Comparison of ENCODE assay signal across 29 cellular contexts in the genomic region with DNA sequence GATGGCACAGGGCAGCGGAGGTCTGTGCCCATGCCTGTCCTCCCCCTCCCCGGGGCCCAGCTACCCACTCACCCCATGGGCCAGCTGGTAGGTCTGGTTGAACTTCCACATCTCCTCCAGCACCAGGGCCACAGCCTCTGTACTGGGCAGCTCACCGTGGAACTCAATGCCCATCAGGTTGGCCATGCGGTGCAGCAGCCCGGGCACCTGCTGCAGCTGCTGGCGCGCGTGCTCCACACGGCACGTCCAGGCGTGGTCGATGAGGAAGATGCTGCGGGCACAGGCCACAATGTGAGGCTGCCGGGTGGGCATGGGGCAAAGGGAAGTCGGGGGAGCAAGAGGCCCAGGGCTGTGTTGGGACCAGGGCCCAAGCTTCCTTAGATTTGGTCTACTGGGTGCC.
"Had no signal": no experiment of that assay in that cellular context is flagged by ENCODE, and none has a peak within 500 bp of the region (broad histone marks: within the 10 kb centered on the region; RNA-seq: fewer than 3 reads in every experiment).

No MANE protein-coding gene starts in this region.

- H3K4me3 Mint-ChIP-seq: endodermal cell; naive thymus-derived CD8-positive, alpha-beta T cell; nephron progenitor cell; stimulated activated naive CD8-positive, alpha-beta T cell treated with anti-CD3 and anti-CD28 coated beads, Interleukin-15, amount 100 ng/mL, for 72 hours had no signal

- H3K9me3 ChIP-seq: gastrocnemius medialis, left ventricle myocardium inferior, lower lobe of right lung, pancreas, suprapubic skin, transverse colon, upper lobe of right lung, uterus had no signal

- H3K4me2 ChIP-seq: hepatocyte, smooth muscle cell had no signal

- H3K27me3 ChIP-seq: gastrocnemius medialis, hepatocyte, pancreas, suprapubic skin, transverse colon, upper lobe of right lung, uterus had no signal

- H3K4me3 ChIP-seq: gastrocnemius medialis, hepatocyte, left ventricle myocardium inferior, lower lobe of right lung, pancreas, smooth muscle cell, suprapubic skin, transverse colon, upper lobe of right lung, uterus had no signal

- H3K27ac ChIP-seq: epithelial cell of prostate, gastrocnemius medialis, hepatocyte, left ventricle myocardium inferior, lower lobe of right lung, pancreas, suprapubic skin, transverse colon, upper lobe of right lung, uterus had no signal

- H3K27me3 Mint-ChIP-seq: naive thymus-derived CD8-positive, alpha-beta T cell; stimulated activated naive CD8-positive, alpha-beta T cell treated with anti-CD3 and anti-CD28 coated beads, Interleukin-15, amount 100 ng/mL, for 72 hours had no signal

- H3K36me3 ChIP-seq: uterus had no signal

- H3K9me3 Mint-ChIP-seq: endodermal cell; naive thymus-derived CD8-positive, alpha-beta T cell; nephron progenitor cell; stimulated activated naive CD8-positive, alpha-beta T cell treated with anti-CD3 and anti-CD28 coated beads, Interleukin-15, amount 100 ng/mL, for 72 hours had no signal

- ATAC-seq: esophagus mucosa; gastrocnemius medialis; left colon; lower lobe of right lung; naive thymus-derived CD8-positive, alpha-beta T cell; pancreas; sciatic nerve; stimulated activated naive CD8-positive, alpha-beta T cell treated with anti-CD3 and anti-CD28 coated beads, Interleukin-15, amount 100 ng/mL, for 72 hours; upper lobe of right lung had no signal

- H2AFZ ChIP-seq: hepatocyte had no signal

- DNase-seq: effector CD8-positive, alpha-beta T cell; endodermal cell; foreskin fibroblast; gastrocnemius medialis; head of caudate nucleus; kidney glomerular epithelial cell; left colon; left ventricle myocardium inferior; lower lobe of right lung; nephron progenitor cell; occipital lobe; retina; stimulated activated CD4-positive, alpha-beta T cell treated with anti-CD3 and anti-CD28 coated beads, Interleukin-12 subunit alpha, Interleukin-12 subunit beta, amount 100 ng/mL, for 4 hours; stimulated activated CD4-positive, alpha-beta T cell treated with anti-CD3 and anti-CD28 coated beads, Interleukin-1b, Interleukin-23, amount 100 ng/mL, for 48 hours; stimulated activated CD4-positive, alpha-beta T cell treated with anti-CD3 and anti-CD28 coated beads, Interleukin-4, amount 100 ng/mL, for 1 hour; stimulated activated CD8-positive, alpha-beta memory T cell treated with anti-CD3 and anti-CD28 coated beads, Interleukin-4, amount 100 ng/mL, for 48 hours; stimulated activated naive CD4-positive, alpha-beta T cell; stimulated activated naive CD8-positive, alpha-beta T cell treated with anti-CD3 and anti-CD28 coated beads, Interleukin-15, amount 100 ng/mL, for 72 hours; transverse colon; upper lobe of right lung; uterus had no signal

- H3K27ac Mint-ChIP-seq: naive thymus-derived CD8-positive, alpha-beta T cell; nephron progenitor cell had no signal
